ENCODE assay signal across 16 cellular contexts in genomic region chr19:50378169-50378862, GRCh38. TPM values are rescaled to one million over a fixed set of nuclear protein-coding genes. Genes with fewer than 3 reads are reported as not detected.
A peak's percentile ranks its signal among the peaks of the same experiment; 100 is the strongest.
DNase-seq lines count a peak whose midpoint lies in the region; ATAC-seq, FAIRE-seq and TF ChIP-seq lines count a peak whose summit lies in the region.
"Had no signal": no experiment of that assay in that cellular context is flagged by ENCODE, and none has a peak within 500 bp of the region (broad histone marks: within the 10 kb centered on the region; RNA-seq: fewer than 3 reads in every experiment).

No MANE protein-coding gene starts in this region.

- intact Hi-C loops in K562 (cut with micrococcal nuclease): loop anchor here (5.0 kb wide), 1 partner anchor 279 kb away; no protein-coding TSS in a partner anchor
- intact Hi-C loops in sigmoid colon (cut with DNase I): loop anchor here (5.0 kb wide), 1 partner anchor 424 kb away; no protein-coding TSS in a partner anchor

- FAIRE-seq in K562 (lab: Jason Lieb, UNC): no peak

- H3K27ac ChIP-seq in K562 (ENCODE audit: extremely low read depth, low read depth, low read length): peak overlapping the region; percentile 77; the same call in 2 of the 3 replicates
- no peak overlapping the region for H3K27ac ChIP-seq in sigmoid colon
- H3K27ac ChIP-seq in GM23248: no peak overlapping the region
- H3K27ac ChIP-seq: body of pancreas, foreskin keratinocyte, parathyroid adenoma had no signal

- no peak for TF ChIP-seq CTCF in K562 (IDR thresholded peaks at IDR 0.05 in 2 of 3, conservative IDR thresholded peaks at IDR 0.05 in 1 of 3; ENCODE audit: insufficient read depth in 2 of 3, low read depth in 1 of 3, low read length in 3 of 3)
- TF ChIP-seq CTCF in sigmoid colon (IDR thresholded peaks at IDR 0.05): no peak

- H3K4me3 ChIP-seq in K562 (peak overlapping the region; percentile 43; the same call in 1 of the 2 replicates), sigmoid colon (no peak overlapping the region), GM23248 (no peak overlapping the region)
- H3K4me3 ChIP-seq: body of pancreas had no signal

- in situ Hi-C loops in K562 (cut with MboI) (no loop called here), GM23248 (cut with MboI) (no loop called here)

- no peaks in the 10 kb centered on the region for H3K27me3 Mint-ChIP-seq in activated T-cell treated with anti-CD3 and anti-CD28 coated beads, Interleukin-2, amount 50 U/mL, for 4 hours (ENCODE audit: low read depth)

- no peaks in the 10 kb centered on the region for H3K9me3 Mint-ChIP-seq in activated T-cell treated with anti-CD3 and anti-CD28 coated beads, Interleukin-2, amount 50 U/mL, for 4 hours

- no peaks in the 10 kb centered on the region for H3K9me3 ChIP-seq in K562 (replicated peaks; ENCODE audit: control insufficient read depth, insufficient read depth, low read depth, low read length)
- H3K9me3 ChIP-seq in sigmoid colon: no peaks in the 10 kb centered on the region
- no peaks in the 10 kb centered on the region for H3K9me3 ChIP-seq in GM23248 (ENCODE audit: low read depth)
- H3K9me3 ChIP-seq: body of pancreas had no signal

- BruUV-seq in K562 (replicated peaks; lab: Mats Ljungman, UMichigan): TSS peak; percentile 16

- H3K27me3 ChIP-seq in K562 (ENCODE audit: control insufficient read depth in 2 of 2, insufficient read depth in 2 of 2, low read length in 2 of 2): no peaks in the 10 kb centered on the region
- no peaks in the 10 kb centered on the region for H3K27me3 ChIP-seq in sigmoid colon
- no peaks in the 10 kb centered on the region for H3K27me3 ChIP-seq in GM23248 (replicated peaks; ENCODE audit: insufficient read depth)
- H3K27me3 ChIP-seq: body of pancreas, foreskin keratinocyte had no signal

- peaks cover 24 to 62% of the 10 kb centered on the region in 2 experiments for H3K4me1 ChIP-seq in K562 (replicated peaks in 1 of 2; ENCODE audit: control insufficient read depth in 2 of 2, insufficient read depth in 2 of 2, low read length in 2 of 2)
- H3K4me1 ChIP-seq in sigmoid colon: peaks cover 0 to 17% (median 9%) of the 10 kb centered on the region in 4 donors
- no peaks in the 10 kb centered on the region for H3K4me1 ChIP-seq in GM23248 (ENCODE audit: insufficient read depth)
- H3K4me1 ChIP-seq: foreskin keratinocyte had no signal

- H3F3A ChIP-seq in GM23248 (ENCODE audit: insufficient read depth): peaks cover 7% of the 10 kb centered on the region

- H4K20me1 ChIP-seq in K562 (replicated peaks; ENCODE audit: control insufficient read depth, insufficient read depth, low read length) (peaks cover 2% of the 10 kb centered on the region), GM23248 (ENCODE audit: insufficient read depth) (no peaks in the 10 kb centered on the region)

- no peak for DNase-seq in activated T-cell treated with anti-CD3 and anti-CD28 coated beads, Interleukin-2, amount 50 U/mL, for 4 hours
- no peak for DNase-seq in activated T-cell treated with anti-CD3 and anti-CD28 coated beads, Interleukin-2, amount 50 U/mL, for 48 hours
- DNase-seq in K562 (ENCODE audit: extremely low read depth in 1 of 4, low spot score in 3 of 4): peak in 1 of 4 experiments; percentile 9
- DNase-seq in sigmoid colon: peak; percentile 62
- DNase-seq in NCI-H2171 treated with DMSO at 0.1 percent for 48 hours (lab: John Stamatoyannopoulos, UW): no peak
- DNase-seq in GM23248: no peak
- DNase-seq: effector CD8-positive, alpha-beta T cell; foreskin keratinocyte; H9; Karpas-422; NCI-H1436 treated with DMSO at 0.1 percent for 48 hours; SW 1271 had no signal

- H3K36me3 ChIP-seq in K562 (ENCODE audit: control insufficient read depth, insufficient read depth, low read length) (peaks cover 59% of the 10 kb centered on the region; the same call in 2 of the 3 replicates), sigmoid colon (peaks cover 27 to 55% (median 53%) of the 10 kb centered on the region in 4 donors), GM23248 (ENCODE audit: low read depth) (no peaks in the 10 kb centered on the region; the same call in 1 of the 2 replicates)

- no peak for TF ChIP-seq EP300 in K562 (IDR thresholded peaks at IDR 0.05; ENCODE audit: low read length)
- TF ChIP-seq EP300 in sigmoid colon (IDR thresholded peaks at IDR 0.05): no peak

- H3K79me2 ChIP-seq in K562 (ENCODE audit: control insufficient read depth, insufficient read depth, low read length) (peaks cover 29% of the 10 kb centered on the region), GM23248 (ENCODE audit: insufficient read depth) (peaks cover 9% of the 10 kb centered on the region; the same call in 1 of the 2 replicates)
- H3K79me2 ChIP-seq: parathyroid adenoma had no signal

- CTCF ChIA-PET in K562 (lab: Yijun Ruan, JAX; ENCODE audit: low intra/inter-chr PET ratio): no interaction called here

- no peaks in the 10 kb centered on the region for H3K9me2 ChIP-seq in GM23248 (ENCODE audit: insufficient read depth)

- TF ChIP-seq POLR2A in K562 (conservative IDR thresholded peaks at IDR 0.05): no peak
- TF ChIP-seq POLR2A in sigmoid colon (IDR thresholded peaks at IDR 0.05): no peak

- H3K9ac ChIP-seq in K562 (ENCODE audit: insufficient read depth in 1 of 2, low read depth in 2 of 2, low read length in 2 of 2) (peak overlapping the region; percentile 69 to 86), GM23248 (no peak overlapping the region)
- H3K9ac ChIP-seq: parathyroid adenoma had no signal

- no peak for TF ChIP-seq RAD21 in K562 (CRISPR knock-in tag; conservative IDR thresholded peaks at IDR 0.05 in 1 of 2, IDR thresholded peaks at IDR 0.05 in 1 of 2)

- H2AFZ ChIP-seq in K562 (ENCODE audit: low read depth, low read length): no peak overlapping the region
- no peak overlapping the region for H2AFZ ChIP-seq in GM23248
- H2AFZ ChIP-seq: parathyroid adenoma had no signal

- peak overlapping the region; percentile 86 for H3K4me2 ChIP-seq in K562 (ENCODE audit: insufficient read depth, low read length)
- no peak overlapping the region for H3K4me2 ChIP-seq in GM23248 (ENCODE audit: unreplicated experiment)

- H3K36me3 Mint-ChIP-seq in activated T-cell treated with anti-CD3 and anti-CD28 coated beads, Interleukin-2, amount 50 U/mL, for 4 hours (ENCODE audit: insufficient read depth): peaks cover 24% of the 10 kb centered on the region

- WGBS in K562 (ENCODE audit: insufficient coverage, low coverage, missing lambda C conversion rate): 90% methylated on average over 33 of the region's 36 CpGs
- 95 to 97% methylated on average over 36 of the region's 36 CpGs for WGBS in sigmoid colon, 2 donors
- WGBS in GM23248 (ENCODE audit: low coverage in 1 of 2, low lambda C conversion rate in 2 of 2, missing lambda C conversion rate in 2 of 2), 2 experiments: 96% methylated on average over 33 to 35 of the region's 36 CpGs

- no peaks in the 10 kb centered on the region for H3K9me1 ChIP-seq in K562 (ENCODE audit: control insufficient read depth, insufficient read depth, low read length)

- POLR2A ChIA-PET in K562 (lab: Yijun Ruan, JAX): interaction anchor here (0.6 to 1.1 kb wide), 3 partner anchors 41 to 72 kb away, joined by 3 to 4 read pairs (median 3); partner anchors contain the start of gene KCNC3

- peaks cover 10% of the 10 kb centered on the region for H3K4me1 Mint-ChIP-seq in activated T-cell treated with anti-CD3 and anti-CD28 coated beads, Interleukin-2, amount 50 U/mL, for 4 hours (ENCODE audit: low read depth)

- no peak for ATAC-seq in activated T-cell treated with anti-CD3 and anti-CD28 coated beads, Interleukin-2, amount 50 U/mL, for 4 hours
- no peak for ATAC-seq in K562
- ATAC-seq: body of pancreas, foreskin keratinocyte had no signal

- peak overlapping the region; percentile 54 for H3K4me3 Mint-ChIP-seq in activated T-cell treated with anti-CD3 and anti-CD28 coated beads, Interleukin-2, amount 50 U/mL, for 4 hours

RNA-seq across cellular contexts. Expression of gene NR1H2, which starts 2.1 kb away (rescaled TPM):
- total RNA-seq in activated T-cell treated with anti-CD3 and anti-CD28 coated beads, Interleukin-2, amount 50 U/mL, for 4 hours: 100 to 1,000 TPM; 106 to 107 (median 106) TPM
- 31.6 and 83.2 TPM in 2 replicates for total RNA-seq in K562 (2011; cell fraction: chromatin; rRNA removed; ENCODE audit: low replicate concordance)
- 66.3 and 72.5 TPM in 2 replicates for total RNA-seq in K562 (2011; cell fraction: nucleolus; rRNA removed)
- 41.0 and 45.6 TPM in 2 replicates for total RNA-seq in K562 (2011; cell fraction: nucleoplasm; rRNA removed)
- total RNA-seq in K562 (2014; rRNA removed) (51.4 and 68.1 TPM in 2 replicates), K562 (2014; rRNA removed; fragmentation: Illumina TruSeq; extraction: Trizol) (10.6 and 12.3 TPM in 2 replicates), K562 (2015; rRNA removed; fragmentation: Illumina TruSeq; extraction: Trizol) (32.9 and 35.0 TPM in 2 replicates), K562 (2021) (56.7 and 58.2 TPM in 2 replicates), sigmoid colon (100 to 1,000 TPM in 3 of 4 donors, 10 to 100 TPM in 1; 92.5 to 143 (median 109) TPM)
- polyA plus RNA-seq in K562 (2011; rRNA removed) (24.0 and 37.5 TPM in 2 replicates), K562 (2014; fragmentation: Illumina TruSeq; extraction: Trizol) (23.8 and 51.0 TPM in 2 replicates), K562 (2014; fragmentation: Nextera tagmentation; extraction: Ambion mirVana) (1 to 10 TPM in 1 of 2 experiments, under 1 TPM in 1; 0.11 to 1.5 TPM), K562 (2014; rRNA removed) (61.9 and 73.8 TPM in 2 replicates), sigmoid colon (10 to 100 TPM; 58.9 to 72.8 (median 65.4) TPM), GM23248 (2016; fragmentation: Nextera tagmentation; extraction: Ambion mirVana) (102 and 109 TPM in 2 replicates)
- polyA plus RNA-seq in K562 (2011; cell fraction: cytosol; rRNA removed): 42.2 and 70.3 TPM in 2 replicates
- polyA plus RNA-seq in K562 (2011; cell fraction: nucleus; rRNA removed): 71.7 and 110 TPM in 2 replicates
- polyA plus RNA-seq in K562 (2012): 51.4 and 65.3 TPM in 2 replicates
- polyA minus RNA-seq in K562 (2011; rRNA and poly(A)+ RNA removed): 12.7 and 17.8 TPM in 2 replicates
- 15.7 and 17.4 TPM in 2 replicates for polyA minus RNA-seq in K562 (2011; cell fraction: cytosol; rRNA and poly(A)+ RNA removed)
- polyA minus RNA-seq in K562 (2011; cell fraction: nucleus; rRNA and poly(A)+ RNA removed): 28.8 and 37.7 TPM in 2 replicates
- total RNA-seq in GM23248 (2014; rRNA removed; shearing (Covaris generic)): 96.6 and 140 TPM in 2 replicates

RNA-seq across cellular contexts. Expression of gene POLD1, which starts 5.8 kb away (rescaled TPM):
- 100 to 1,000 TPM; 182 to 246 (median 214) TPM for total RNA-seq in activated T-cell treated with anti-CD3 and anti-CD28 coated beads, Interleukin-2, amount 50 U/mL, for 4 hours
- total RNA-seq in K562 (2011; cell fraction: chromatin; rRNA removed; ENCODE audit: low replicate concordance): 79.9 and 373 TPM in 2 replicates
- total RNA-seq in K562 (2011; cell fraction: nucleolus; rRNA removed): 460 and 477 TPM in 2 replicates
- total RNA-seq in K562 (2011; cell fraction: nucleoplasm; rRNA removed): 147 and 179 TPM in 2 replicates
- total RNA-seq in K562 (2014; rRNA removed) (258 and 338 TPM in 2 replicates), K562 (2014; rRNA removed; fragmentation: Illumina TruSeq; extraction: Trizol) (15.3 and 28.3 TPM in 2 replicates), K562 (2015; rRNA removed; fragmentation: Illumina TruSeq; extraction: Trizol) (89.4 and 95.2 TPM in 2 replicates), K562 (2021) (296 and 312 TPM in 2 replicates), sigmoid colon (10 to 100 TPM in 3 of 4 donors, 1 to 10 TPM in 1; 9.6 to 20.5 (median 10.0) TPM)
- polyA plus RNA-seq in K562 (2011; rRNA removed) (45.2 and 88.6 TPM in 2 replicates), K562 (2014; fragmentation: Illumina TruSeq; extraction: Trizol) (47.8 and 97.9 TPM in 2 replicates), K562 (2014; fragmentation: Nextera tagmentation; extraction: Ambion mirVana) (1 to 10 TPM; 1.3 to 6.4 TPM), K562 (2014; rRNA removed) (161 and 163 TPM in 2 replicates), sigmoid colon (10 to 100 TPM; 10.8 to 44.2 (median 19.0) TPM), GM23248 (2016; fragmentation: Nextera tagmentation; extraction: Ambion mirVana) (12.6 and 13.7 TPM in 2 replicates)
- 86.2 and 222 TPM in 2 replicates for polyA plus RNA-seq in K562 (2011; cell fraction: cytosol; rRNA removed)
- 460 and 607 TPM in 2 replicates for polyA plus RNA-seq in K562 (2011; cell fraction: nucleus; rRNA removed)
- 164 and 224 TPM in 2 replicates for polyA plus RNA-seq in K562 (2012)
- polyA minus RNA-seq in K562 (2011; rRNA and poly(A)+ RNA removed): 33.3 and 52.7 TPM in 2 replicates
- polyA minus RNA-seq in K562 (2011; cell fraction: cytosol; rRNA and poly(A)+ RNA removed): 165 and 236 TPM in 2 replicates
- 166 and 171 TPM in 2 replicates for polyA minus RNA-seq in K562 (2011; cell fraction: nucleus; rRNA and poly(A)+ RNA removed)
- 15.6 and 18.3 TPM in 2 replicates for total RNA-seq in GM23248 (2014; rRNA removed; shearing (Covaris generic))

RNA-seq across cellular contexts. Expression of gene NAPSA, which starts 12.9 kb away (rescaled TPM):
- 10 to 100 TPM in 2 of 3 donors, 1 to 10 TPM in 1; 9.1 to 21.1 (median 10.4) TPM for total RNA-seq in activated T-cell treated with anti-CD3 and anti-CD28 coated beads, Interleukin-2, amount 50 U/mL, for 4 hours
- 3.9 and 8.3 TPM in 2 replicates for total RNA-seq in K562 (2011; cell fraction: chromatin; rRNA removed; ENCODE audit: low replicate concordance)
- 5.0 and 5.5 TPM in 2 replicates for total RNA-seq in K562 (2011; cell fraction: nucleolus; rRNA removed)
- 3.6 and 5.6 TPM in 2 replicates for total RNA-seq in K562 (2011; cell fraction: nucleoplasm; rRNA removed)
- total RNA-seq in K562 (2014; rRNA removed): 0.41 and 0.78 TPM in 2 replicates
- 0.45 and 0.65 TPM in 2 replicates for total RNA-seq in K562 (2014; rRNA removed; fragmentation: Illumina TruSeq; extraction: Trizol)
- total RNA-seq in K562 (2015; rRNA removed; fragmentation: Illumina TruSeq; extraction: Trizol): 0.45 and 0.76 TPM in 2 replicates
- total RNA-seq in K562 (2021): 1.9 and 2.3 TPM in 2 replicates
- 1.2 and 1.9 TPM in 2 replicates for polyA plus RNA-seq in K562 (2011; rRNA removed)
- 1.4 and 1.9 TPM in 2 replicates for polyA plus RNA-seq in K562 (2011; cell fraction: cytosol; rRNA removed)
- polyA plus RNA-seq in K562 (2011; cell fraction: nucleus; rRNA removed): 11.3 and 12.5 TPM in 2 replicates
- polyA plus RNA-seq in K562 (2012): 2.0 and 3.0 TPM in 2 replicates
- 0.89 and 1.1 TPM in 2 replicates for polyA plus RNA-seq in K562 (2014; fragmentation: Illumina TruSeq; extraction: Trizol)
- under 1 TPM; 0.25 to 0.49 TPM for polyA plus RNA-seq in K562 (2014; fragmentation: Nextera tagmentation; extraction: Ambion mirVana)
- polyA plus RNA-seq in K562 (2014; rRNA removed): 0.69 and 1.6 TPM in 2 replicates
- polyA minus RNA-seq in K562 (2011; rRNA and poly(A)+ RNA removed): 0.42 and 0.57 TPM in 2 replicates
- polyA minus RNA-seq in K562 (2011; cell fraction: cytosol; rRNA and poly(A)+ RNA removed): 1.5 TPM in 1 of 2 replicates, not detected in the other
- polyA minus RNA-seq in K562 (2011; cell fraction: nucleus; rRNA and poly(A)+ RNA removed): 2.0 and 2.2 TPM in 2 replicates
- total RNA-seq in sigmoid colon: under 1 TPM in 2 of 4 donors, not detected in 2; 0.55 to 0.95 TPM
- 1 to 10 TPM in 2 of 3 donors, under 1 TPM in 1; 0.69 to 2.4 (median 2.0) TPM for polyA plus RNA-seq in sigmoid colon
- total RNA-seq in GM23248 (2014; rRNA removed; shearing (Covaris generic)): 0.32 and 0.51 TPM in 2 replicates
- 0.15 and 0.38 TPM in 2 replicates for polyA plus RNA-seq in GM23248 (2016; fragmentation: Nextera tagmentation; extraction: Ambion mirVana)
- total RNA-seq: NCI-H460 had no signal

RNA-seq across cellular contexts. Expression of gene SPIB, which starts 40.4 kb away (rescaled TPM):
- total RNA-seq in activated T-cell treated with anti-CD3 and anti-CD28 coated beads, Interleukin-2, amount 50 U/mL, for 4 hours: 1 to 10 TPM; 1.9 to 6.7 (median 2.1) TPM
- 2.3 and 8.3 TPM in 2 replicates for total RNA-seq in K562 (2011; cell fraction: chromatin; rRNA removed; ENCODE audit: low replicate concordance)
- 4.6 and 5.2 TPM in 2 replicates for total RNA-seq in K562 (2011; cell fraction: nucleolus; rRNA removed)
- 3.9 and 4.4 TPM in 2 replicates for total RNA-seq in K562 (2011; cell fraction: nucleoplasm; rRNA removed)
- total RNA-seq in K562 (2014; rRNA removed): 0.33 and 0.45 TPM in 2 replicates
- total RNA-seq in K562 (2014; rRNA removed; fragmentation: Illumina TruSeq; extraction: Trizol): 0.22 and 0.25 TPM in 2 replicates
- total RNA-seq in K562 (2015; rRNA removed; fragmentation: Illumina TruSeq; extraction: Trizol): 0.40 and 0.45 TPM in 2 replicates
- 1.0 and 1.3 TPM in 2 replicates for total RNA-seq in K562 (2021)
- polyA plus RNA-seq in K562 (2011; rRNA removed): 0.46 and 0.60 TPM in 2 replicates
- polyA plus RNA-seq in K562 (2011; cell fraction: cytosol; rRNA removed): 0.41 and 0.94 TPM in 2 replicates
- 2.5 and 7.6 TPM in 2 replicates for polyA plus RNA-seq in K562 (2011; cell fraction: nucleus; rRNA removed)
- polyA plus RNA-seq in K562 (2012): 0.53 and 1.1 TPM in 2 replicates
- 0.24 and 0.76 TPM in 2 replicates for polyA plus RNA-seq in K562 (2014; fragmentation: Illumina TruSeq; extraction: Trizol)
- polyA plus RNA-seq in K562 (2014; fragmentation: Nextera tagmentation; extraction: Ambion mirVana): under 1 TPM in 1 of 2 experiments, not detected in 1; 0.06 TPM
- 0.53 and 0.92 TPM in 2 replicates for polyA plus RNA-seq in K562 (2014; rRNA removed)
- 0.06 and 0.07 TPM in 2 replicates for polyA minus RNA-seq in K562 (2011; rRNA and poly(A)+ RNA removed)
- polyA minus RNA-seq in K562 (2011; cell fraction: cytosol; rRNA and poly(A)+ RNA removed): not detected in 2 replicates
- 0.33 and 0.94 TPM in 2 replicates for polyA minus RNA-seq in K562 (2011; cell fraction: nucleus; rRNA and poly(A)+ RNA removed)
- total RNA-seq in sigmoid colon: 1 to 10 TPM in 1 of 4 donors, not detected in 3; 3.0 TPM
- polyA plus RNA-seq in sigmoid colon: 10 to 100 TPM; 22.8 to 58.1 (median 44.6) TPM
- not detected in 2 replicates for total RNA-seq in GM23248 (2014; rRNA removed; shearing (Covaris generic))
- polyA plus RNA-seq in GM23248 (2016; fragmentation: Nextera tagmentation; extraction: Ambion mirVana): not detected in 2 replicates
- total RNA-seq: foreskin keratinocyte, mesenteric fat pad, NCI-H460 had no signal
- polyA plus RNA-seq: foreskin keratinocyte had no signal

RNA-seq across cellular contexts. Expression of gene KCNC3, which starts 49.1 kb away (rescaled TPM):
- 1 to 10 TPM; 4.1 to 5.6 (median 4.6) TPM for total RNA-seq in activated T-cell treated with anti-CD3 and anti-CD28 coated beads, Interleukin-2, amount 50 U/mL, for 4 hours
- 19.8 and 38.5 TPM in 2 replicates for total RNA-seq in K562 (2011; cell fraction: chromatin; rRNA removed; ENCODE audit: low replicate concordance)
- 17.0 and 18.4 TPM in 2 replicates for total RNA-seq in K562 (2011; cell fraction: nucleolus; rRNA removed)
- 18.8 and 48.6 TPM in 2 replicates for total RNA-seq in K562 (2011; cell fraction: nucleoplasm; rRNA removed)
- total RNA-seq in K562 (2014; rRNA removed): 1.8 and 4.0 TPM in 2 replicates
- 1.4 and 1.7 TPM in 2 replicates for total RNA-seq in K562 (2014; rRNA removed; fragmentation: Illumina TruSeq; extraction: Trizol)
- total RNA-seq in K562 (2015; rRNA removed; fragmentation: Illumina TruSeq; extraction: Trizol): 2.1 and 3.0 TPM in 2 replicates
- 20.2 and 26.2 TPM in 2 replicates for total RNA-seq in K562 (2021)
- 2.0 and 3.7 TPM in 2 replicates for polyA plus RNA-seq in K562 (2011; rRNA removed)
- 2.0 and 2.7 TPM in 2 replicates for polyA plus RNA-seq in K562 (2011; cell fraction: cytosol; rRNA removed)
- 12.7 and 28.1 TPM in 2 replicates for polyA plus RNA-seq in K562 (2011; cell fraction: nucleus; rRNA removed)
- polyA plus RNA-seq in K562 (2012): 10.3 and 13.2 TPM in 2 replicates
- polyA plus RNA-seq in K562 (2014; fragmentation: Illumina TruSeq; extraction: Trizol): 14.9 and 16.4 TPM in 2 replicates
- under 1 TPM; 0.03 to 0.06 TPM for polyA plus RNA-seq in K562 (2014; fragmentation: Nextera tagmentation; extraction: Ambion mirVana)
- 13.2 and 14.2 TPM in 2 replicates for polyA plus RNA-seq in K562 (2014; rRNA removed)
- polyA minus RNA-seq in K562 (2011; rRNA and poly(A)+ RNA removed): 1.2 and 2.0 TPM in 2 replicates
- polyA minus RNA-seq in K562 (2011; cell fraction: cytosol; rRNA and poly(A)+ RNA removed): 8.9 and 10.9 TPM in 2 replicates
- polyA minus RNA-seq in K562 (2011; cell fraction: nucleus; rRNA and poly(A)+ RNA removed): 7.8 and 7.9 TPM in 2 replicates
- total RNA-seq in sigmoid colon: under 1 TPM in 2 of 4 donors, not detected in 2; 0.36 to 0.83 TPM
- polyA plus RNA-seq in sigmoid colon: 1 to 10 TPM in 1 of 3 donors, under 1 TPM in 1, not detected in 1; 0.92 to 1.6 TPM
- under 0.01 and 0.13 TPM in 2 replicates for total RNA-seq in GM23248 (2014; rRNA removed; shearing (Covaris generic))
- polyA plus RNA-seq in GM23248 (2016; fragmentation: Nextera tagmentation; extraction: Ambion mirVana): 0.04 TPM in 1 of 2 replicates, not detected in the other
- total RNA-seq: foreskin keratinocyte had no signal
- polyA plus RNA-seq: foreskin keratinocyte had no signal
